Comparison of ENCODE assay signal across 8 cellular contexts in the genomic region with DNA sequence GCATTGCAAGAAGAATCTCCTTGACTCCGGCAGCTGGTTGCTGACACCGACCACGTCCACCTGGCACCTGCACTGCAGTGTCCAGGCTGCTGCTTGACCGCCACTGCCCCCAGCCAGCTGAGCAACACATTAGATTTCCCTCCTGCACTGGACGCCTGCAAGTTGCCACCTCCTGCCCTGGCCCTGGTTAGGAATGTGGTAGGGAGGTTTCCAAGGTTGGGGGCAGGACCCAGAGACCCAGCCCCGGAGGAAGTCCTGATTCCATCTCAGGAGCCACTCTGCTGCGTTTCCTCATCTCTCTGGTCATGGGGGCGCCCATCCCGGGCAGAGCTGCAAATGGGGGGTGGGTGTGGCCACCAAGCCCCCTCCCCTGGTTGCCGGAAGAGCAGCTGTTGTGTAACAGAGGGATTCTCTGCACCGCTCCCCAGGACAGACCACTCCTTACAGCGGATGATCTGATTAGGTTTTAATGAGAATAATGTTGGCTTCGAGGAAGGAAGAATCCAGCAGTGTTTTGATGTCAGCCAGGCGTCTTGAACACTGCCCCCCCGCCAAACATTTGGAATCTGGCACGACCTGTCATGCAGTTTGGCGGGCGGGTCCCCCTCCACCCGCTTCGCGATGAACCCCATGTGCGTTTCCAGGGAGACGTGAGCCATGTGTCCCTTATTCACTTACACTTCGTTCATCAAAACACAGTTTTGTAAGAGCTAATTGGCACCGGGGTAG.
DNase-seq lines count a peak whose midpoint lies in the region; ATAC-seq and TF ChIP-seq lines count a peak whose summit lies in the region.
"Not testable (repeated sequence)": the region's sequence is repeated elsewhere in the genome, so short reads cannot be mapped to it uniquely, and the experiment has no call there.

No MANE protein-coding gene starts in this region.

- not testable (repeated sequence) for H3K36me3 Mint-ChIP-seq in osteocyte (ENCODE audit: unreplicated experiment)

- peaks cover 38% of the 10 kb centered on the region for H3K4me1 Mint-ChIP-seq in osteocyte (ENCODE audit: unreplicated experiment)

- not testable (repeated sequence) for TF ChIP-seq POLR2A in heart left ventricle (IDR thresholded peaks at IDR 0.05); lower leg skin (IDR thresholded peaks at IDR 0.05)

- H3K4me1 ChIP-seq in esophagus (ENCODE audit: control insufficient read depth in 2 of 2, insufficient read depth in 2 of 2, low read length in 1 of 2), result not testable (repeated sequence)
- H3K4me1 ChIP-seq in heart left ventricle, result peaks cover 0 to 27% (median 5%) of the 10 kb centered on the region in 12 donors

- not testable (repeated sequence) for H3K9me3 ChIP-seq in esophagus (ENCODE audit: control insufficient read depth in 2 of 2, insufficient read depth in 1 of 2, low read depth in 1 of 2, low read length in 1 of 2); heart left ventricle

- not testable (repeated sequence) for H3K4me3 ChIP-seq in esophagus (ENCODE audit: low read depth in 1 of 2, low read length in 2 of 2); heart left ventricle; lower leg skin (ENCODE audit: low read depth, poor library complexity, severe bottlenecking)

- 41 to 42% methylated on average over 25 of the region's 25 CpGs for WGBS in esophagus, 2 donors
- WGBS in heart left ventricle, 4 donors, result 71 to 79% (median 76%) methylated on average over 18 to 25 of the region's 25 CpGs
- WGBS in lower leg skin, 2 donors, result 29 to 40% methylated on average over 23 to 24 of the region's 25 CpGs

- peak; percentile 6 for DNase-seq in AG08395 (ENCODE audit: low spot score)
- DNase-seq in NCI-H2196 (lab: John Stamatoyannopoulos, UW; ENCODE audit: unreplicated experiment), result peak; percentile 15
- DNase-seq in activated T-cell treated with anti-CD3 and anti-CD28 coated beads, Interleukin-2, amount 50 U/mL, for 1 hour, result peak; percentile 10
- peak in 3 of 5 donors; percentile 21 to 71 (median 43) for DNase-seq in heart left ventricle
- peak; percentile 78 to 91 for DNase-seq in lower leg skin (ENCODE audit: low spot score in 2 of 2)
- peak; percentile 62 for DNase-seq in osteocyte (ENCODE audit: extremely low spot score, unreplicated experiment)
- peak; percentile 67 for DNase-seq in superior temporal gyrus (ENCODE audit: extremely low spot score)

- not testable (repeated sequence) for H3K4me3 Mint-ChIP-seq in osteocyte (ENCODE audit: unreplicated experiment)

- not testable (repeated sequence) for H3K27me3 Mint-ChIP-seq in osteocyte (ENCODE audit: unreplicated experiment)

- peak in 1 of 4 donors; percentile 33 for ATAC-seq in heart left ventricle

- H3K27ac ChIP-seq in esophagus (ENCODE audit: low read depth in 2 of 2, low read length in 1 of 2) (peak overlapping the region; percentile 6 to 41), heart left ventricle (peak overlapping the region in 7 of 12 donors; percentile 18 to 85 (median 76))

- TF ChIP-seq CTCF in heart left ventricle (IDR thresholded peaks at IDR 0.05); lower leg skin (IDR thresholded peaks at IDR 0.05); osteocyte (IDR thresholded peaks at IDR 0.05): not testable (repeated sequence)

- peak overlapping the region; percentile 96 for H3K27ac Mint-ChIP-seq in osteocyte (ENCODE audit: unreplicated experiment)

- not testable (repeated sequence) for H3K36me3 ChIP-seq in esophagus (ENCODE audit: control insufficient read depth in 2 of 2, insufficient read depth in 2 of 2, low read length in 1 of 2); heart left ventricle

- intact Hi-C loops in heart left ventricle (cut with DNase I); lower leg skin (cut with DNase I; ENCODE audit: low total_unique reads): not testable (repeated sequence)

- H3K9me3 Mint-ChIP-seq in osteocyte (ENCODE audit: unreplicated experiment), result not testable (repeated sequence)

- not testable (repeated sequence) for H3K27me3 ChIP-seq in esophagus (ENCODE audit: control insufficient read depth in 1 of 2, insufficient read depth in 2 of 2, low read length in 2 of 2); heart left ventricle

Comparison
In these comparisons a context has a peak if more than half of its experiments do, and no peak if none do; other contexts are left out.
1. DNase-seq: peak in every context shown above with its lines; median percentile 84 in lower leg skin; 67 in superior temporal gyrus; 62 in osteocyte; 43 in heart left ventricle; 15 in NCI-H2196; 10 in activated T-cell treated with anti-CD3 and anti-CD28 coated beads, Interleukin-2, amount 50 U/mL, for 1 hour; 6 in AG08395.